ENCODE assay signal across 1 cellular context in the genomic region with DNA sequence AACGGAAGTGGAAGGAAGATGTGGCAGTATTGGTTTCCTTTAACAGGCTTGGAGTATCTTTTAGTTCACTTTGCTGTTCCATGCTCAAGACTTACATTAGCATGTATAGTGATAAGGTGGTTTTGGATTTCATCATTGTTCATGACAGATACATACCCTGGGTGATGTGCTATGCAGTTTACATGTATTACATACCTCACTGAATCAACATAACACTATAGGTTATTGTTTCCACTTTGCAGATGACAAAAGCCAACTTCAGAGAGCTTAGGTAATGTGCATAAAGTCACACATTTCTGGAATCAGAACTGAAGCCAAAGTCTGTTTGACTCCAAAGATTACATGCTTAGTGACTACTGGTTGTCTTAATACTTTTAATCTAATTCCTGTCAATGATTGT.
TF ChIP-seq lines count a peak whose summit lies in the region.

No MANE protein-coding gene starts in this region.

TF ChIP-seq in GM12878, 131 proteins besides CTCF, POLR2A, EP300 and RAD21:
- no peak for TF ChIP-seq TAF1 (IDR thresholded peaks at IDR 0.05; ENCODE audit: borderline replicate concordance, low read depth, low read length)
- TF ChIP-seq POLR2AphosphoS2 (IDR thresholded peaks at IDR 0.05; ENCODE audit: low read depth, low read length) = no peak
- TF ChIP-seq, protein P1, sequence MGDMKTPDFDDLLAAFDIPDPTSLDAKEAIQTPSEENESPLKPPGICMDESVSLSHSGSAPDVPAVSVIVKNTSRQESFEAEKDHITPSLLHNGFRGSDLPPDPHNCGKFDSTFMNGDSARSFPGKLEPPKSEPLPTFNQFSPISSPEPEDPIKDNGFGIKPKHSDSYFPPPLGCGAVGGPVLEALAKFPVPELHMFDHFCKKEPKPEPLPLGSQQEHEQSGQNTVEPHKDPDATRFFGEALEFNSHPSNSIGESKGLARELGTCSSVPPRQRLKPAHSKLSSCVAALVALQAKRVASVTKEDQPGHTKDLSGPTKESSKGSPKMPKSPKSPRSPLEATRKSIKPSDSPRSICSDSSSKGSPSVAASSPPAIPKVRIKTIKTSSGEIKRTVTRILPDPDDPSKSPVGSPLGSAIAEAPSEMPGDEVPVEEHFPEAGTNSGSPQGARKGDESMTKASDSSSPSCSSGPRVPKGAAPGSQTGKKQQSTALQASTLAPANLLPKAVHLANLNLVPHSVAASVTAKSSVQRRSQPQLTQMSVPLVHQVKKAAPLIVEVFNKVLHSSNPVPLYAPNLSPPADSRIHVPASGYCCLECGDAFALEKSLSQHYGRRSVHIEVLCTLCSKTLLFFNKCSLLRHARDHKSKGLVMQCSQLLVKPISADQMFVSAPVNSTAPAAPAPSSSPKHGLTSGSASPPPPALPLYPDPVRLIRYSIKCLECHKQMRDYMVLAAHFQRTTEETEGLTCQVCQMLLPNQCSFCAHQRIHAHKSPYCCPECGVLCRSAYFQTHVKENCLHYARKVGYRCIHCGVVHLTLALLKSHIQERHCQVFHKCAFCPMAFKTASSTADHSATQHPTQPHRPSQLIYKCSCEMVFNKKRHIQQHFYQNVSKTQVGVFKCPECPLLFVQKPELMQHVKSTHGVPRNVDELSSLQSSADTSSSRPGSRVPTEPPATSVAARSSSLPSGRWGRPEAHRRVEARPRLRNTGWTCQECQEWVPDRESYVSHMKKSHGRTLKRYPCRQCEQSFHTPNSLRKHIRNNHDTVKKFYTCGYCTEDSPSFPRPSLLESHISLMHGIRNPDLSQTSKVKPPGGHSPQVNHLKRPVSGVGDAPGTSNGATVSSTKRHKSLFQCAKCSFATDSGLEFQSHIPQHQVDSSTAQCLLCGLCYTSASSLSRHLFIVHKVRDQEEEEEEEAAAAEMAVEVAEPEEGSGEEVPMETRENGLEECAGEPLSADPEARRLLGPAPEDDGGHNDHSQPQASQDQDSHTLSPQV (IDR thresholded peaks at IDR 0.05) = no peak
- no peak for TF ChIP-seq PAX5 (IDR thresholded peaks at IDR 0.05; ENCODE audit: borderline replicate concordance, low read depth, low read length)
- TF ChIP-seq NFIC (IDR thresholded peaks at IDR 0.05; ENCODE audit: low read depth, low read length) = 0 out of 2 replicates have a peak, but pooled peaks have one; percentile 9
- TF ChIP-seq JUND (IDR thresholded peaks at IDR 0.05; ENCODE audit: low read depth, low read length) = no peak
- TF ChIP-seq POLR2AphosphoS5 (IDR thresholded peaks at IDR 0.05; ENCODE audit: low read length) = no peak
- TF ChIP-seq SMC3 (IDR thresholded peaks at IDR 0.05; ENCODE audit: borderline replicate concordance, low read length) = no peak
